18 cellular contexts compared by ENCODE assay signal in genomic region chr20:36102306-36102705, GRCh38. TPM values are rescaled to one million over a fixed set of nuclear protein-coding genes. Genes with fewer than 3 reads are reported as not detected.
DNase-seq lines count a peak whose midpoint lies in the region; ATAC-seq and TF ChIP-seq lines count a peak whose summit lies in the region.
"Had no signal": no experiment of that assay in that cellular context is flagged by ENCODE, and none has a peak within 500 bp of the region (broad histone marks: within the 10 kb centered on the region; RNA-seq: fewer than 3 reads in every experiment).

No MANE protein-coding gene starts in this region.

- POLR2A ChIA-PET in HEK293T (lab: Yijun Ruan, JAX), result no interaction called here

- WGBS in hepatocyte (ENCODE audit: low lambda C conversion rate, missing lambda C conversion rate), result 61% methylated on average over 3 of the region's 3 CpGs
- 43 to 56% (median 53%) methylated on average over 3 of the region's 3 CpGs for WGBS in stomach, 5 donors

- TF ChIP-seq POLR2A in stomach (IDR thresholded peaks at IDR 0.05), result no peak

- H3K4me1 ChIP-seq in BLaER1 (peaks cover 63% of the 10 kb centered on the region), MM.1S (ENCODE audit: low read length) (peaks cover 47% of the 10 kb centered on the region), hepatocyte (ENCODE audit: insufficient read depth) (peaks cover 31% of the 10 kb centered on the region), stomach (peaks cover 70 to 78% (median 75%) of the 10 kb centered on the region in 4 donors)

- H3K4me2 ChIP-seq in BLaER1 (peak overlapping the region; percentile 73), MM.1S (ENCODE audit: low read depth, low read length) (no peak overlapping the region), hepatocyte (no peak overlapping the region)

- no peaks in the 10 kb centered on the region for H3K9me3 ChIP-seq in BLaER1
- no peaks in the 10 kb centered on the region for H3K9me3 ChIP-seq in MM.1S (replicated peaks; ENCODE audit: insufficient read depth, low read length)
- H3K9me3 ChIP-seq in hepatocyte (ENCODE audit: low read depth), result no peaks in the 10 kb centered on the region
- no peaks in the 10 kb centered on the region for H3K9me3 ChIP-seq in stomach

- H3K36me3 ChIP-seq in BLaER1 (no peaks in the 10 kb centered on the region), MM.1S (replicated peaks; ENCODE audit: insufficient read depth, low read length) (no peaks in the 10 kb centered on the region), hepatocyte (replicated peaks; ENCODE audit: insufficient read depth, low read depth) (no peaks in the 10 kb centered on the region), stomach (no peaks in the 10 kb centered on the region)

- DNase-seq in MM.1S (no peak), hepatocyte (ENCODE audit: low spot score) (no peak), stomach (no peak), midbrain (lab: John Stamatoyannopoulos, UW) (no peak), HEK293T (ENCODE audit: extremely low spot score) (no peak)
- DNase-seq in activated CD4-positive, alpha-beta T cell treated with anti-CD3 and anti-CD28 coated beads, Interleukin-2, amount 50 U/mL, for 1 hour, result no peak
- DNase-seq: DMS153; EL; MV-4-11; NCI-H1417; NCI-H187 treated with DMSO at 0.1 percent for 48 hours; NCI-H446; NCI-H69; NK-92 treated with Interleukin-12 subunit alpha and Interleukin-12 subunit beta, amount 100 ng/mL, for 24 hours; OCI-M1 had no signal

- H3K27me3 ChIP-seq in BLaER1, result no peaks in the 10 kb centered on the region
- no peaks in the 10 kb centered on the region for H3K27me3 ChIP-seq in MM.1S (replicated peaks; ENCODE audit: insufficient read depth, low read length)
- H3K27me3 ChIP-seq in hepatocyte, result no peaks in the 10 kb centered on the region
- no peaks in the 10 kb centered on the region for H3K27me3 ChIP-seq in stomach

- intact Hi-C loops in stomach (cut with DNase I; ENCODE audit: low total_unique reads), result no loop called here

- H3K27ac ChIP-seq in BLaER1, result peak overlapping the region; percentile 68
- peak overlapping the region; percentile 73; the same call in 1 of the 2 replicates for H3K27ac ChIP-seq in MM.1S (ENCODE audit: low read length)
- peak overlapping the region; percentile 54 for H3K27ac ChIP-seq in hepatocyte
- peak overlapping the region; percentile 49 to 93 (median 73) for H3K27ac ChIP-seq in stomach
- H3K27ac ChIP-seq: C4-2B had no signal

- TF ChIP-seq EP300 in stomach (IDR thresholded peaks at IDR 0.05), result no peak

- H2AFZ ChIP-seq in MM.1S (ENCODE audit: low read length) (no peak overlapping the region), hepatocyte (no peak overlapping the region)

- H3K79me2 ChIP-seq in MM.1S (ENCODE audit: low read length) (peaks cover 12% of the 10 kb centered on the region; the same call in 1 of the 2 replicates), hepatocyte (peaks cover 21% of the 10 kb centered on the region)

- H3K9ac ChIP-seq in BLaER1, result no peak overlapping the region
- no peak overlapping the region for H3K9ac ChIP-seq in MM.1S (ENCODE audit: low read length)

- peaks cover 26% of the 10 kb centered on the region for H3F3A ChIP-seq in MM.1S (ENCODE audit: insufficient read depth, low read length)

- H3K9me2 ChIP-seq in MM.1S (replicated peaks; ENCODE audit: insufficient read depth, low read length) (no peaks in the 10 kb centered on the region), hepatocyte (replicated peaks; ENCODE audit: insufficient read depth) (no peaks in the 10 kb centered on the region)

- no peak for TF ChIP-seq CTCF in MM.1S (IDR thresholded peaks at IDR 0.05; ENCODE audit: low read length)
- TF ChIP-seq CTCF in hepatocyte (IDR thresholded peaks at IDR 0.05; ENCODE audit: poor library complexity), result no peak
- TF ChIP-seq CTCF in stomach (IDR thresholded peaks at IDR 0.05), result no peak

- CTCF ChIA-PET in HEK293T (lab: Yijun Ruan, JAX), result no interaction called here

- ATAC-seq in GM19463 (IDR thresholded peaks at IDR 0.05; ENCODE audit: unreplicated experiment), result no peak

- H3K4me3 ChIP-seq in BLaER1 (no peak overlapping the region), MM.1S (ENCODE audit: low read length) (no peak overlapping the region), hepatocyte (no peak overlapping the region), stomach (no peak overlapping the region)

- H4K20me1 ChIP-seq in BLaER1, result no peaks in the 10 kb centered on the region
- H4K20me1 ChIP-seq in MM.1S (ENCODE audit: insufficient read depth, low read length), result no peaks in the 10 kb centered on the region
- H4K20me1 ChIP-seq in hepatocyte (ENCODE audit: insufficient read depth, poor library complexity, severe bottlenecking), result no peaks in the 10 kb centered on the region

TF ChIP-seq in HEK293T, 16 proteins besides CTCF, POLR2A, EP300 and RAD21:
- TF ChIP-seq ELF4 (IDR thresholded peaks at IDR 0.05), result no peak
- TF ChIP-seq BHLHE40 (IDR thresholded peaks at IDR 0.05; ENCODE audit: borderline replicate concordance), result no peak
- no peak for TF ChIP-seq FOXK2 (IDR thresholded peaks at IDR 0.05)
- no peak for TF ChIP-seq L3MBTL2 (conservative IDR thresholded peaks at IDR 0.05)
- no peak for TF ChIP-seq TARDBP (IDR thresholded peaks at IDR 0.05)
- TF ChIP-seq LEF1 (IDR thresholded peaks at IDR 0.05; ENCODE audit: borderline replicate concordance), result no peak
- TF ChIP-seq ZNF384 (IDR thresholded peaks at IDR 0.05), result no peak
- TF ChIP-seq SP1 (IDR thresholded peaks at IDR 0.05), result no peak
- no peak for TF ChIP-seq SUZ12 (IDR thresholded peaks at IDR 0.05)
- no peak for TF ChIP-seq FOXA1 (IDR thresholded peaks at IDR 0.05)
- no peak for TF ChIP-seq PKNOX1 (IDR thresholded peaks at IDR 0.05)
- TF ChIP-seq HDGF (IDR thresholded peaks at IDR 0.05; ENCODE audit: borderline replicate concordance), result no peak
- no peak for TF ChIP-seq NFRKB (IDR thresholded peaks at IDR 0.05)
- no peak for TF ChIP-seq ARNT (IDR thresholded peaks at IDR 0.05)

RNA-seq across cellular contexts. Expression of gene EPB41L1, which starts 52.2 kb away (rescaled TPM):
- 32.6 and 36.4 TPM in 2 replicates for total RNA-seq in hepatocyte
- 21.4 and 25.2 TPM in 2 replicates for polyA plus RNA-seq in hepatocyte
- total RNA-seq in stomach, result 100 to 1,000 TPM in 2 of 5 donors, 10 to 100 TPM in 3; 40.2 to 271 (median 99.2) TPM
- polyA plus RNA-seq in stomach, result 10 to 100 TPM; 25.9 to 36.0 (median 29.5) TPM
